ENCODE assay signal across 8 cellular contexts in genomic region chr19:7902796-7903243, GRCh38. TPM values are rescaled to one million over a fixed set of nuclear protein-coding genes. Genes with fewer than 3 reads are reported as not detected.
DNase-seq lines count a peak whose midpoint lies in the region; ATAC-seq and TF ChIP-seq lines count a peak whose summit lies in the region.

No MANE protein-coding gene starts in this region.

- WGBS in thymus, result 25% methylated on average over 20 of the region's 20 CpGs
- WGBS in aorta, 2 donors, result 13 to 20% methylated on average over 18 to 20 of the region's 20 CpGs

- no peaks in the 10 kb centered on the region for H3K9me3 Mint-ChIP-seq in activated T-helper 1 cell treated with anti-CD3 and anti-CD28 coated beads, Interleukin-12 subunit alpha, Interleukin-12 subunit beta, Interleukin-2, Interleukin-4 antibody, amounts not matched to agents 30 ng/mL and 10 ng/mL and 1 ng/mL, durations not matched to agents 14 hours and 24 hours and 36 hours

- H3K36me3 ChIP-seq in cardiac muscle cell, result no peaks in the 10 kb centered on the region
- H3K36me3 ChIP-seq in thymus (ENCODE audit: control insufficient read depth, insufficient read depth), result peaks cover 16% of the 10 kb centered on the region
- H3K36me3 ChIP-seq in aorta (ENCODE audit: control insufficient read depth in 1 of 2, insufficient read depth in 2 of 2, low read length in 1 of 2), result no peaks in the 10 kb centered on the region

- DNase-seq in cardiac muscle cell (ENCODE audit: low read depth in 1 of 2, low spot score in 1 of 2) (no peak), cardiac septum (ENCODE audit: low spot score) (no peak), aorta (no peak), NCI-H524 treated with DMSO at 0.1 percent for 48 hours (lab: John Stamatoyannopoulos, UW) (no peak), NCI-H1930 (lab: John Stamatoyannopoulos, UW) (no peak)
- no peak for DNase-seq in activated T-helper 1 cell treated with anti-CD3 and anti-CD28 coated beads, Interleukin-12 subunit alpha, Interleukin-12 subunit beta, Interleukin-2, Interleukin-4 antibody, amounts not matched to agents 30 ng/mL and 10 ng/mL and 1 ng/mL, durations not matched to agents 14 hours and 24 hours and 36 hours (ENCODE audit: low spot score)

- H3K36me3 Mint-ChIP-seq in activated T-helper 1 cell treated with anti-CD3 and anti-CD28 coated beads, Interleukin-12 subunit alpha, Interleukin-12 subunit beta, Interleukin-2, Interleukin-4 antibody, amounts not matched to agents 30 ng/mL and 10 ng/mL and 1 ng/mL, durations not matched to agents 14 hours and 24 hours and 36 hours (ENCODE audit: low read depth), result peaks cover 8% of the 10 kb centered on the region

- H3K9me3 ChIP-seq in cardiac muscle cell (ENCODE audit: low read depth) (no peaks in the 10 kb centered on the region), thymus (ENCODE audit: control insufficient read depth) (no peaks in the 10 kb centered on the region), aorta (ENCODE audit: control insufficient read depth, low read length) (no peaks in the 10 kb centered on the region)

- intact Hi-C loops in cardiac septum (cut with DNase I), result loop anchor here (5.0 kb wide), 1 partner anchor 71 kb away; the partner anchor contains the start of gene EVI5L
- intact Hi-C loops in activated T-helper 1 cell treated with anti-CD3 and anti-CD28 coated beads, Interleukin-12 subunit alpha, Interleukin-12 subunit beta, Interleukin-2, Interleukin-4 antibody, amounts not matched to agents 30 ng/mL and 10 ng/mL and 1 ng/mL, durations not matched to agents 14 hours and 24 hours and 36 hours (cut with micrococcal nuclease), result loop anchor here (1.0 kb wide), 5 partner anchors 17 to 223 kb away; partner anchors contain the start of genes SNAPC2, TIMM44 and TRAPPC5
- intact Hi-C loops in aorta (cut with DNase I), result loop anchor here in 1 of 2 donors (1.0 kb wide), 2 partner anchors 17 to 73 kb away; partner anchors contain the start of genes EVI5L and SNAPC2

- H3K27ac ChIP-seq in cardiac muscle cell, result peak overlapping the region; percentile 93
- H3K27ac ChIP-seq in layer of hippocampus (ENCODE audit: low read depth, low read length), result peak overlapping the region; percentile 95
- H3K27ac ChIP-seq in thymus (ENCODE audit: low read depth), result peak overlapping the region; percentile 77
- H3K27ac ChIP-seq in aorta (ENCODE audit: low read depth in 1 of 2, low read length in 2 of 2), result peak overlapping the region in 1 of 2 donors; percentile 23

- peaks cover 14% of the 10 kb centered on the region for H3K4me1 ChIP-seq in cardiac muscle cell (ENCODE audit: low read depth)
- H3K4me1 ChIP-seq in thymus (ENCODE audit: control insufficient read depth, insufficient read depth, low read length), result peaks cover 13% of the 10 kb centered on the region
- H3K4me1 ChIP-seq in aorta (ENCODE audit: control insufficient read depth in 1 of 2, insufficient read depth in 2 of 2, low read length in 2 of 2), result no peaks in the 10 kb centered on the region

- peaks cover 2% of the 10 kb centered on the region for H3K27me3 Mint-ChIP-seq in activated T-helper 1 cell treated with anti-CD3 and anti-CD28 coated beads, Interleukin-12 subunit alpha, Interleukin-12 subunit beta, Interleukin-2, Interleukin-4 antibody, amounts not matched to agents 30 ng/mL and 10 ng/mL and 1 ng/mL, durations not matched to agents 14 hours and 24 hours and 36 hours (ENCODE audit: insufficient read depth)

- ATAC-seq in aorta (ENCODE audit: low FRiP score), result no peak

- peak overlapping the region; percentile 90 for H3K4me3 Mint-ChIP-seq in activated T-helper 1 cell treated with anti-CD3 and anti-CD28 coated beads, Interleukin-12 subunit alpha, Interleukin-12 subunit beta, Interleukin-2, Interleukin-4 antibody, amounts not matched to agents 30 ng/mL and 10 ng/mL and 1 ng/mL, durations not matched to agents 14 hours and 24 hours and 36 hours

- H3K4me3 ChIP-seq in cardiac muscle cell (peak overlapping the region; percentile 36), thymus (ENCODE audit: low read length) (peak overlapping the region; percentile 59), aorta (ENCODE audit: low read length in 2 of 2) (no peak overlapping the region)

- peaks cover 29% of the 10 kb centered on the region for H3K4me1 Mint-ChIP-seq in activated T-helper 1 cell treated with anti-CD3 and anti-CD28 coated beads, Interleukin-12 subunit alpha, Interleukin-12 subunit beta, Interleukin-2, Interleukin-4 antibody, amounts not matched to agents 30 ng/mL and 10 ng/mL and 1 ng/mL, durations not matched to agents 14 hours and 24 hours and 36 hours (ENCODE audit: low read depth)

- no peaks in the 10 kb centered on the region for H3K27me3 ChIP-seq in cardiac muscle cell
- H3K27me3 ChIP-seq in layer of hippocampus (ENCODE audit: control insufficient read depth, insufficient read depth, low read length), result no peaks in the 10 kb centered on the region
- H3K27me3 ChIP-seq in thymus (ENCODE audit: control insufficient read depth, insufficient read depth), result no peaks in the 10 kb centered on the region
- H3K27me3 ChIP-seq in aorta (ENCODE audit: control insufficient read depth in 1 of 2, insufficient read depth in 2 of 2, low read length in 1 of 2), result no peaks in the 10 kb centered on the region

- H3K27ac Mint-ChIP-seq in activated T-helper 1 cell treated with anti-CD3 and anti-CD28 coated beads, Interleukin-12 subunit alpha, Interleukin-12 subunit beta, Interleukin-2, Interleukin-4 antibody, amounts not matched to agents 30 ng/mL and 10 ng/mL and 1 ng/mL, durations not matched to agents 14 hours and 24 hours and 36 hours, result peak overlapping the region; percentile 94

- TF ChIP-seq CTCF in cardiac muscle cell (IDR thresholded peaks at IDR 0.05; ENCODE audit: low read depth, low read length), result no peak

RNA-seq across cellular contexts. Expression of gene MAP2K7, which starts 0.9 kb away (rescaled TPM):
- 23.5 and 24.1 TPM in 2 replicates for total RNA-seq in cardiac muscle cell
- 12.4 and 18.6 TPM in 2 replicates for polyA plus RNA-seq in cardiac muscle cell
- 28.6 TPM for total RNA-seq in cardiac septum
- total RNA-seq in activated T-helper 1 cell treated with anti-CD3 and anti-CD28 coated beads, Interleukin-12 subunit alpha, Interleukin-12 subunit beta, Interleukin-2, Interleukin-4 antibody, amounts not matched to agents 30 ng/mL and 10 ng/mL and 1 ng/mL, durations not matched to agents 14 hours and 24 hours and 36 hours, result 47.6 and 51.9 TPM in 2 replicates
- 45.4 TPM for polyA plus RNA-seq in thymus
- total RNA-seq in aorta, result 10 to 100 TPM; 26.6 to 34.3 TPM
- polyA plus RNA-seq in aorta, result 10 to 100 TPM; 14.7 to 23.3 TPM

RNA-seq across cellular contexts. Expression of gene TGFBR3L, which starts 11.8 kb away (rescaled TPM):
- total RNA-seq in cardiac muscle cell (0.46 and 3.2 TPM in 2 replicates), cardiac septum (3.0 TPM), aorta (under 1 TPM in 1 of 2 donors, not detected in 1; 0.84 TPM)
- polyA plus RNA-seq in cardiac muscle cell (2.6 and 11.8 TPM in 2 replicates), thymus (0.05 TPM), aorta (1 to 10 TPM in 1 of 2 donors, not detected in 1; 1.5 TPM)
- 6.9 and 7.5 TPM in 2 replicates for total RNA-seq in activated T-helper 1 cell treated with anti-CD3 and anti-CD28 coated beads, Interleukin-12 subunit alpha, Interleukin-12 subunit beta, Interleukin-2, Interleukin-4 antibody, amounts not matched to agents 30 ng/mL and 10 ng/mL and 1 ng/mL, durations not matched to agents 14 hours and 24 hours and 36 hours

RNA-seq across cellular contexts. Expression of gene LRRC8E, which starts 14.5 kb away (rescaled TPM):
- total RNA-seq in cardiac muscle cell (2.4 and 3.5 TPM in 2 replicates), cardiac septum (0.30 TPM), aorta (under 1 TPM in 1 of 2 donors, not detected in 1; 0.60 TPM)
- polyA plus RNA-seq in cardiac muscle cell (1.3 TPM in 1 of 2 replicates, not detected in the other), thymus (0.27 TPM), aorta (not detected)
- total RNA-seq in activated T-helper 1 cell treated with anti-CD3 and anti-CD28 coated beads, Interleukin-12 subunit alpha, Interleukin-12 subunit beta, Interleukin-2, Interleukin-4 antibody, amounts not matched to agents 30 ng/mL and 10 ng/mL and 1 ng/mL, durations not matched to agents 14 hours and 24 hours and 36 hours, result not detected in 2 replicates

RNA-seq across cellular contexts. Expression of gene SNAPC2, which starts 17.3 kb away (rescaled TPM):
- total RNA-seq in cardiac muscle cell (22.1 and 42.1 TPM in 2 replicates), cardiac septum (12.3 TPM), aorta (10 to 100 TPM; 20.0 to 26.6 TPM)
- polyA plus RNA-seq in cardiac muscle cell (22.5 and 31.4 TPM in 2 replicates), thymus (16.0 TPM), aorta (10 to 100 TPM; 12.0 to 22.6 TPM)
- total RNA-seq in activated T-helper 1 cell treated with anti-CD3 and anti-CD28 coated beads, Interleukin-12 subunit alpha, Interleukin-12 subunit beta, Interleukin-2, Interleukin-4 antibody, amounts not matched to agents 30 ng/mL and 10 ng/mL and 1 ng/mL, durations not matched to agents 14 hours and 24 hours and 36 hours, result 21.3 and 22.4 TPM in 2 replicates

RNA-seq across cellular contexts. Expression of gene CTXN1, which starts 23.1 kb away (rescaled TPM):
- total RNA-seq in cardiac muscle cell (22.8 and 60.1 TPM in 2 replicates), cardiac septum (0.24 TPM), aorta (1 to 10 TPM; 1.9 to 2.5 TPM)
- polyA plus RNA-seq in cardiac muscle cell (18.1 and 48.5 TPM in 2 replicates), thymus (0.82 TPM), aorta (under 1 TPM in 1 of 2 donors, not detected in 1; 0.51 TPM)
- 1.9 and 2.6 TPM in 2 replicates for total RNA-seq in activated T-helper 1 cell treated with anti-CD3 and anti-CD28 coated beads, Interleukin-12 subunit alpha, Interleukin-12 subunit beta, Interleukin-2, Interleukin-4 antibody, amounts not matched to agents 30 ng/mL and 10 ng/mL and 1 ng/mL, durations not matched to agents 14 hours and 24 hours and 36 hours

Comparison
In these comparisons a context has a peak if more than half of its experiments do, and no peak if none do; other contexts are left out.
1. H3K4me3 ChIP-seq: peak in cardiac muscle cell (single experiment) and thymus (single experiment); none in aorta (0 of 2).